1 cellular context compared by ENCODE assay signal in genomic region chr19:35266904-35267817, GRCh38.
A peak's percentile ranks its signal among the peaks of the same experiment; 100 is the strongest.
TF ChIP-seq lines count a peak whose summit lies in the region.

No MANE protein-coding gene starts in this region.

TF ChIP-seq in WTC11, 78 proteins besides CTCF, POLR2A, EP300 and RAD21 (continued from another document):
- TF ChIP-seq ZNF281 (CRISPR knock-in tag; IDR thresholded peaks at IDR 0.05), result 0 out of 2 replicates have a peak, but pooled peaks have one; percentile 29
